In genomic region chrX:12722314-12722713, GRCh38 we compare ENCODE assay signal across 7 cellular contexts.
"Had no signal": no experiment of that assay in that cellular context is flagged by ENCODE, and none has a peak within 500 bp of the region (broad histone marks: within the 10 kb centered on the region; RNA-seq: fewer than 3 reads in every experiment).

No MANE protein-coding gene starts in this region.

- FAIRE-seq: GM12878, GM12891, GM12892, GM18507, GM19239 had no signal

- DNase-seq: GDM1, GF-D8 had no signal

- H3K4me3 ChIP-seq: GM12878 had no signal

- ATAC-seq: GM12878 had no signal
